11 cellular contexts compared by ENCODE assay signal in genomic region chr3:89713196-89713595, GRCh38.
"Had no signal": no experiment of that assay in that cellular context is flagged by ENCODE, and none has a peak within 500 bp of the region (broad histone marks: within the 10 kb centered on the region; RNA-seq: fewer than 3 reads in every experiment).

No MANE protein-coding gene starts in this region.

- ATAC-seq: GM23338, HCT116 had no signal

- H3K9me3 ChIP-seq: HAP-1 had no signal

- H3K4me1 Mint-ChIP-seq: GM23338, H9 had no signal

- DNase-seq: GM23248, GOT3, H7, H9, HCEC 1CT, HFFc6 had no signal

- H2AFZ ChIP-seq: GM23248, GM23338 had no signal

- H3K36me3 ChIP-seq: HAP-1 had no signal

- H3K4me2 ChIP-seq: GM23338 had no signal

- H3K27ac Mint-ChIP-seq: GM23338, H9, HFFc6 had no signal

- H3K27ac ChIP-seq: GM23248 had no signal

- FAIRE-seq: H1, H54 had no signal

- H3K4me3 ChIP-seq: GM23248, GM23338, HAP-1 had no signal

- H3K9ac ChIP-seq: GM23248 had no signal

- H3K4me3 Mint-ChIP-seq: GM23338, H9, HFFc6 had no signal
